In the genomic region with DNA sequence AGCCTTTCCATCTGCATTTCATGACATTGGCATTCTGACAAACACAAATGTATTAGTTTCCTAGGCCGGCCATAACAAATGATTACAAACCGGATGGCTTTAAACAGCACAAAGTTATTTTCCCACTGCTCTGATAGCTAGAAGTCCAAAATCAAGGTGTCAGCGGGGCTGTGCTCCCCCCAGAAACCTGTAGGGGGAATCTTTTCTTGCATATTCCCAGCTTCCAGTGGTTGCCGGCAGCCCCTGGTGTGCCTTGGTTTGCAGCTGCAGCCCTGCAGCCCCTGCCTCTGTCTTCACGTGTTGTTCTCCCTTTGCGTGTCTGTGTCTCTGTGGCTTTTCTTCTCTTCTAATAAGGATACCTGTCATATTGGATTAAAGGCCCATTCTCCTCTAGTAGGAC, we compare ENCODE assay signal across 11 cellular contexts.
DNase-seq lines count a peak whose midpoint lies in the region; ATAC-seq lines count a peak whose summit lies in the region.
"Had no signal": no experiment of that assay in that cellular context is flagged by ENCODE, and none has a peak within 500 bp of the region (broad histone marks: within the 10 kb centered on the region; RNA-seq: fewer than 3 reads in every experiment).

No MANE protein-coding gene starts in this region.

- no peak for ATAC-seq in naive thymus-derived CD8-positive, alpha-beta T cell

- H3K4me3 Mint-ChIP-seq in naive thymus-derived CD8-positive, alpha-beta T cell = peak overlapping the region in 4 of 10 donors; percentile 3 to 41 (median 12)
- H3K4me3 Mint-ChIP-seq: activated B cell treated with CpG ODN at 0.5 μM for 24 hours; central memory CD8-positive, alpha-beta T cell had no signal

- DNase-seq in DMS53 (lab: John Stamatoyannopoulos, UW) (peak; percentile 21), DMS53 treated with DMSO at 0.1 percent for 48 hours (lab: John Stamatoyannopoulos, UW; ENCODE audit: unreplicated experiment) (no peak), M059J (ENCODE audit: low read depth) (peak; percentile 34), cerebellar cortex (ENCODE audit: low spot score) (peak; percentile 54), germinal center (ENCODE audit: low spot score) (no peak), A172 (ENCODE audit: low spot score) (no peak), NCI-H748 treated with DMSO at 0.1 percent for 48 hours (lab: John Stamatoyannopoulos, UW) (no peak)
- peak in 1 of 10 donors; percentile 12 for DNase-seq in naive thymus-derived CD8-positive, alpha-beta T cell
- DNase-seq: activated B cell treated with CpG ODN at 0.5 μM for 24 hours, NCI-H2029 had no signal

- POLR2A ChIA-PET in naive thymus-derived CD8-positive, alpha-beta T cell (lab: Charles Lee) = interaction anchor here (1.2 kb wide), 1 partner anchor 79 kb away, joined by 4 read pairs; the partner anchor contains the start of gene CDV3

- no peaks in the 10 kb centered on the region for H3K27me3 Mint-ChIP-seq in naive thymus-derived CD8-positive, alpha-beta T cell
- H3K27me3 Mint-ChIP-seq: activated B cell treated with CpG ODN at 0.5 μM for 24 hours; central memory CD8-positive, alpha-beta T cell had no signal

- H3K27ac Mint-ChIP-seq in naive thymus-derived CD8-positive, alpha-beta T cell = peak overlapping the region; percentile 31 to 90 (median 68)
- H3K27ac Mint-ChIP-seq: activated B cell treated with CpG ODN at 0.5 μM for 24 hours had no signal

- H3K36me3 Mint-ChIP-seq in naive thymus-derived CD8-positive, alpha-beta T cell = no peaks in the 10 kb centered on the region

- no peaks in the 10 kb centered on the region for H3K9me3 Mint-ChIP-seq in naive thymus-derived CD8-positive, alpha-beta T cell
- H3K9me3 Mint-ChIP-seq: activated B cell treated with CpG ODN at 0.5 μM for 24 hours; central memory CD8-positive, alpha-beta T cell had no signal

- H3K4me1 Mint-ChIP-seq in naive thymus-derived CD8-positive, alpha-beta T cell = peaks cover 40 to 77% (median 57%) of the 10 kb centered on the region in 4 donors

Comparison
In these comparisons a context has a peak if more than half of its experiments do, and no peak if none do; other contexts are left out.
1. DNase-seq: peak in DMS53 (single experiment), M059J (single experiment) and cerebellar cortex (single experiment); none in DMS53 treated with DMSO at 0.1 percent for 48 hours (single experiment), germinal center (single experiment), A172 (single experiment) and NCI-H748 treated with DMSO at 0.1 percent for 48 hours (single experiment).